ENCODE assay signal across 29 cellular contexts in genomic region chr1:37828410-37829074, GRCh38.
"Had no signal": no experiment of that assay in that cellular context is flagged by ENCODE, and none has a peak within 500 bp of the region (broad histone marks: within the 10 kb centered on the region; RNA-seq: fewer than 3 reads in every experiment).

No MANE protein-coding gene starts in this region.

- H3K4me3 Mint-ChIP-seq: activated CD8-positive, alpha-beta T cell treated with anti-CD3 and anti-CD28 coated beads, Interleukin-2, amount 10 ng/mL, durations not matched to agents 7 days and 5 days; activated naive CD8-positive, alpha-beta T cell treated with anti-CD3 and anti-CD28 coated beads, Interleukin-2, amount 50 U/mL, for 24 hours; activated T-helper 1 cell treated with anti-CD3 and anti-CD28 coated beads, Interleukin-12 subunit alpha, Interleukin-12 subunit beta, Interleukin-2, Interleukin-4 antibody, amounts not matched to agents 30 ng/mL and 10 ng/mL and 1 ng/mL, durations not matched to agents 14 hours and 24 hours and 36 hours; T-helper 17 cell; WTC11 had no signal

- DNase-seq: activated CD4-positive, alpha-beta T cell treated with anti-CD3 and anti-CD28 coated beads for 48 hours; activated CD4-positive, alpha-beta T cell treated with anti-CD3 and anti-CD28 coated beads, Interleukin-2, amount 50 U/mL, for 4 hours; activated CD4-positive, CD25-positive, alpha-beta regulatory T cell treated with anti-CD3 and anti-CD28 coated beads, Interleukin-2, amount 50 U/mL, for 72 hours; activated CD8-positive, alpha-beta memory T cell treated with anti-CD3 and anti-CD28 coated beads, Interleukin-2, amount 50 U/mL, for 48 hours; activated CD8-positive, alpha-beta T cell treated with anti-CD3 and anti-CD28 coated beads, Interleukin-2, amount 10 ng/mL, durations not matched to agents 7 days and 5 days; activated effector memory CD4-positive, alpha-beta T cell treated with Interleukin-2 at 50 U/mL for 16 hours; activated naive CD4-positive, alpha-beta T cell; activated naive CD8-positive, alpha-beta T cell treated with anti-CD3 and anti-CD28 coated beads, Interleukin-2, amount 50 U/mL, for 24 hours; activated T-cell treated with anti-CD3 and anti-CD28 coated beads, Interleukin-2, amount 50 U/mL, for 1 hour; amniotic stem cell; body of pancreas; IMR-90; Kasumi-1; KBM-7; NCI-H1048; NCI-H146; NCI-H187 treated with DMSO at 0.1 percent for 48 hours; NCI-H510A treated with DMSO at 0.1 percent for 48 hours; NCI-H69; NK-92 treated with Interleukin-12 subunit alpha and Interleukin-12 subunit beta, amount 100 ng/mL, for 24 hours; OCI-M1; SHP77 treated with DMSO at 0.1 percent for 48 hours; T-helper 17 cell; T-helper 9 cell had no signal

- H3K4me1 Mint-ChIP-seq: WTC11 had no signal

- ATAC-seq: activated CD8-positive, alpha-beta T cell treated with anti-CD3 and anti-CD28 coated beads, Interleukin-2, amount 10 ng/mL, durations not matched to agents 7 days and 5 days; activated naive CD4-positive, alpha-beta T cell treated with anti-CD3 and anti-CD28 coated beads, Interleukin-2, amount 50 U/mL, for 72 hours; activated naive CD8-positive, alpha-beta T cell treated with anti-CD3 and anti-CD28 coated beads, Interleukin-2, amount 50 U/mL, for 24 hours; body of pancreas; T-helper 17 cell; WTC11 had no signal

- H3K4me1 ChIP-seq: ascending aorta, body of pancreas, Peyer's patch had no signal

- H3K27ac Mint-ChIP-seq: activated CD8-positive, alpha-beta T cell treated with anti-CD3 and anti-CD28 coated beads, Interleukin-2, amount 10 ng/mL, durations not matched to agents 7 days and 5 days; activated naive CD4-positive, alpha-beta T cell treated with anti-CD3 and anti-CD28 coated beads, Interleukin-2, amount 50 U/mL, for 72 hours; activated naive CD8-positive, alpha-beta T cell treated with anti-CD3 and anti-CD28 coated beads, Interleukin-2, amount 50 U/mL, for 24 hours; activated T-helper 1 cell treated with anti-CD3 and anti-CD28 coated beads, Interleukin-12 subunit alpha, Interleukin-12 subunit beta, Interleukin-2, Interleukin-4 antibody, amounts not matched to agents 30 ng/mL and 10 ng/mL and 1 ng/mL, durations not matched to agents 14 hours and 24 hours and 36 hours; T-helper 17 cell; WTC11 had no signal

- H3K4me3 ChIP-seq: ascending aorta, body of pancreas, Peyer's patch had no signal

- H3K27ac ChIP-seq: ascending aorta, body of pancreas had no signal

- H3K9me3 ChIP-seq: ascending aorta, body of pancreas, Peyer's patch had no signal

- H3K27me3 ChIP-seq: ascending aorta, body of pancreas, Peyer's patch had no signal

- H3K27me3 Mint-ChIP-seq: activated naive CD8-positive, alpha-beta T cell treated with anti-CD3 and anti-CD28 coated beads, Interleukin-2, amount 50 U/mL, for 24 hours; T-helper 17 cell had no signal

- H3K9me3 Mint-ChIP-seq: activated naive CD4-positive, alpha-beta T cell treated with anti-CD3 and anti-CD28 coated beads, Interleukin-2, amount 50 U/mL, for 72 hours; activated naive CD8-positive, alpha-beta T cell treated with anti-CD3 and anti-CD28 coated beads, Interleukin-2, amount 50 U/mL, for 24 hours; activated T-helper 1 cell treated with anti-CD3 and anti-CD28 coated beads, Interleukin-12 subunit alpha, Interleukin-12 subunit beta, Interleukin-2, Interleukin-4 antibody, amounts not matched to agents 30 ng/mL and 10 ng/mL and 1 ng/mL, durations not matched to agents 14 hours and 24 hours and 36 hours; WTC11 had no signal
